Comparison of ENCODE assay signal across 9 cellular contexts in genomic region chr2:83291083-83291482, GRCh38.
"Had no signal": no experiment of that assay in that cellular context is flagged by ENCODE, and none has a peak within 500 bp of the region (broad histone marks: within the 10 kb centered on the region; RNA-seq: fewer than 3 reads in every experiment).

No MANE protein-coding gene starts in this region.

- H3K27ac Mint-ChIP-seq: GM23338, HFFc6, IgD-negative memory B cell had no signal

- H2AFZ ChIP-seq: GM23338 had no signal

- H3K4me1 Mint-ChIP-seq: GM23338, IgD-negative memory B cell had no signal

- H3K4me2 ChIP-seq: GM23338 had no signal

- FAIRE-seq: HepG2 had no signal

- ATAC-seq: GM23338, HCT116, HepG2 had no signal

- H3K4me3 ChIP-seq: GM23338, HAP-1 had no signal

- DNase-seq: H7, HFFc6, KG1 had no signal

- H3K9me3 ChIP-seq: HAP-1 had no signal

- H3K36me3 Mint-ChIP-seq: IgD-negative memory B cell had no signal

- H3K4me3 Mint-ChIP-seq: GM23338, HFFc6, IgD-negative memory B cell had no signal

- H3K36me3 ChIP-seq: HAP-1 had no signal

- H3K27me3 Mint-ChIP-seq: IgD-negative memory B cell had no signal

- H3K27ac ChIP-seq: HL-60 had no signal
